9 cellular contexts compared by ENCODE assay signal in genomic region chr13:110388141-110388943, GRCh38.
DNase-seq lines count a peak whose midpoint lies in the region; ATAC-seq lines count a peak whose summit lies in the region.
"Had no signal": no experiment of that assay in that cellular context is flagged by ENCODE, and none has a peak within 500 bp of the region (broad histone marks: within the 10 kb centered on the region; RNA-seq: fewer than 3 reads in every experiment).

No MANE protein-coding gene starts in this region.

- peak overlapping the region in 15 of 21 experiments; percentile 10 to 78 (median 40) for H3K27ac ChIP-seq in skin epidermis

- H3K4me3 ChIP-seq in H7 (ENCODE audit: insufficient read depth, low read depth, low read length) = no peak overlapping the region
- no peak overlapping the region for H3K4me3 ChIP-seq in skin epidermis

- ATAC-seq in GM19351 (IDR thresholded peaks at IDR 0.05; ENCODE audit: unreplicated experiment) (no peak), HG03280 (IDR thresholded peaks at IDR 0.05; ENCODE audit: unreplicated experiment) (no peak)

- no peaks in the 10 kb centered on the region for H3K27me3 ChIP-seq in H7 (ENCODE audit: control insufficient read depth, insufficient read depth, low read length)

- peak; percentile 65 for DNase-seq in H7
- peak; percentile 66 for DNase-seq in amniotic epithelial cell (ENCODE audit: low read depth)
- DNase-seq in hepatic stellate cell (ENCODE audit: low spot score) = peak; percentile 86
- DNase-seq in HK-2 (ENCODE audit: unreplicated experiment) = no peak
- DNase-seq in cerebellar cortex (ENCODE audit: low spot score) = no peak
- DNase-seq: NCI-H2171 had no signal

- no peaks in the 10 kb centered on the region; the same call in 1 of the 2 replicates for H3K36me3 ChIP-seq in H7 (replicated peaks; ENCODE audit: control insufficient read depth, insufficient read depth, low read length)

Comparison
In these comparisons a context has a peak if more than half of its experiments do, and no peak if none do; other contexts are left out.
1. DNase-seq: peak in H7 (single experiment), amniotic epithelial cell (single experiment) and hepatic stellate cell (single experiment); none in HK-2 (single experiment) and cerebellar cortex (single experiment).